Comparison of ENCODE assay signal across 9 cellular contexts in the genomic region with DNA sequence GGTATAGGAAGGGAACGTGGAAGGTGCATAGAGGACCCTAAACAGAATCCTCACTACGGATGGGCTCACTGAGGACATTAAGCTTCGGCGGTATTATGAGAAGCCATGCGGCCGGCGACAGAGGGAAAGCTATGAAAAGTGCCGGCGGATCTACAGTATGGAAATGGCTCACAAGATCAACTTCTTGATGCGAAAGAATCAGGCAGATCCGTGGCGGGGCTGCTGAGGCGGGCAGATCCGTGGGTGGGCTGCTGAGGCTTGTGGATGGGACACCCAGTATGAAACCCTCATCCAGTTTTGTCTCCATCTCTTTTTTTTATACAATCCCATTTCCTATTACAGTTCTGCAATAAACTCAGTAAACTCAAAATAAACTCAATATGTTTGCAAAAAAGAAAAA.
"Had no signal": no experiment of that assay in that cellular context is flagged by ENCODE, and none has a peak within 500 bp of the region (broad histone marks: within the 10 kb centered on the region; RNA-seq: fewer than 3 reads in every experiment).

No MANE protein-coding gene starts in this region.

- H3K4me3 ChIP-seq: GM23248, HAP-1 had no signal

- H3K9me3 Mint-ChIP-seq: H9, HFFc6 had no signal

- FAIRE-seq: H54 had no signal

- ATAC-seq: HCT116 had no signal

- H3K4me1 ChIP-seq: HAP-1 had no signal

- H3K9ac ChIP-seq: GM23248 had no signal

- H3K27ac ChIP-seq: GM23248 had no signal

- H3K4me3 Mint-ChIP-seq: H9, HFFc6 had no signal

- DNase-seq: GM23248, GOT3, H7, H9, HCEC 1CT, HFFc6 had no signal

- H3K27ac Mint-ChIP-seq: HFFc6 had no signal

- H3K36me3 ChIP-seq: HAP-1 had no signal

- H2AFZ ChIP-seq: GM23248 had no signal

- H3K9me3 ChIP-seq: HAP-1 had no signal
